Comparison of ENCODE assay signal across 14 cellular contexts in the genomic region with DNA sequence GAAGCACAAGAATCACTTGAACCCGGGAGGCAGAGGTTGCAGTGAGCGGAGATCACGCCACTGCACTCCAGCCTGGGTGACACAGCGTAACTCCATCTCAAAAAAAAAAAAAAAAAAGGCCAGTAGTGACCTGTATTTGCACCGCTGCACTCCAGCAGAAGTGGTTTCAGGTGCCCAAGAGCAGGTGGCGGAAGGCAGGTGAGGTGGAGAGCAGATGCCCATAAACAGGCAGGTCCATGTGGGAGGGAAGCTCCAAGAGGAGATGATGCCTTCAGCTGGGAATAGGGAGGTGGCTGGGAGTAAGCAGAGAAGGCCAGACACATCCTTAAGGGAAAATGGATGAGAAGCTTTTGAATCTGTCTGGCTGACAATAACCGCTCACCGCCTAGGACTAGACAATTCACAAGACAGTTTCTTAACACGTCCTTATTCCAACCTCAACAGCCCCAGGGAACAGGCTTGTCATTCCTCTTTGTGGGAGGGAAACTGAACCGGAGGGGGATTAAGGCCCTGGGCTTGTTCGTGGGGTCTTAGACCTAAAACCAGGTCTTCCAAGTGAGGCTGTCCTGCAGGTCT. TPM values are rescaled to one million over a fixed set of nuclear protein-coding genes. Genes with fewer than 3 reads are reported as not detected.
DNase-seq lines count a peak whose midpoint lies in the region; TF ChIP-seq lines count a peak whose summit lies in the region.
"Had no signal": no experiment of that assay in that cellular context is flagged by ENCODE, and none has a peak within 500 bp of the region (broad histone marks: within the 10 kb centered on the region; RNA-seq: fewer than 3 reads in every experiment).

No MANE protein-coding gene starts in this region.

- H3K9ac ChIP-seq in BLaER1 treated with 17β-estradiol and CSF1 and Interleukin-3, amounts not matched to agents 10 nM and 100 nM = no peak overlapping the region

- peak overlapping the region in 10 of 11 experiments; percentile 5 to 50 (median 34); a peak in 9 of 22 replicates for H3K4me2 ChIP-seq in BLaER1 treated with 17β-estradiol and CSF1 and Interleukin-3, amounts not matched to agents 10 nM and 100 nM

- no peak overlapping the region for H3K4me3 ChIP-seq in BLaER1 treated with 17β-estradiol and CSF1 and Interleukin-3, amounts not matched to agents 10 nM and 100 nM
- no peak overlapping the region for H3K4me3 ChIP-seq in effector memory CD4-positive, alpha-beta T cell (ENCODE audit: insufficient read depth, low read depth, low read length, poor library complexity, severe bottlenecking)

- H3K9me3 Mint-ChIP-seq in activated T-helper 1 cell treated with anti-CD3 and anti-CD28 coated beads, Interleukin-12 subunit alpha, Interleukin-12 subunit beta, Interleukin-2, Interleukin-4 antibody, amounts not matched to agents 30 ng/mL and 10 ng/mL and 1 ng/mL, durations not matched to agents 14 hours and 24 hours and 36 hours = no peaks in the 10 kb centered on the region
- no peaks in the 10 kb centered on the region for H3K9me3 Mint-ChIP-seq in mesothelial cell of epicardium
- H3K9me3 Mint-ChIP-seq: activated naive CD4-positive, alpha-beta T cell treated with anti-CD3 and anti-CD28 coated beads, Interleukin-2, amount 50 U/mL, for 72 hours had no signal

- TF ChIP-seq CTCF in mesothelial cell of epicardium (IDR thresholded peaks at IDR 0.05; ENCODE audit: unreplicated experiment) = no peak

- H3K27ac ChIP-seq in BLaER1 treated with 17β-estradiol and CSF1 and Interleukin-3, amounts not matched to agents 10 nM and 100 nM = no peak overlapping the region
- H3K27ac ChIP-seq in effector memory CD4-positive, alpha-beta T cell (ENCODE audit: insufficient read depth, low read length, poor library complexity, severe bottlenecking) = no peak overlapping the region

- H4K20me1 ChIP-seq in BLaER1 treated with 17β-estradiol and CSF1 and Interleukin-3, amounts not matched to agents 10 nM and 100 nM = no peaks in the 10 kb centered on the region

- peaks cover 2% of the 10 kb centered on the region for H3K27me3 Mint-ChIP-seq in activated T-helper 1 cell treated with anti-CD3 and anti-CD28 coated beads, Interleukin-12 subunit alpha, Interleukin-12 subunit beta, Interleukin-2, Interleukin-4 antibody, amounts not matched to agents 30 ng/mL and 10 ng/mL and 1 ng/mL, durations not matched to agents 14 hours and 24 hours and 36 hours (ENCODE audit: insufficient read depth)
- no peaks in the 10 kb centered on the region for H3K27me3 Mint-ChIP-seq in mesothelial cell of epicardium (ENCODE audit: low read depth)

- no peaks in the 10 kb centered on the region for H3K36me3 ChIP-seq in BLaER1 treated with 17β-estradiol and CSF1 and Interleukin-3, amounts not matched to agents 10 nM and 100 nM
- H3K36me3 ChIP-seq in effector memory CD4-positive, alpha-beta T cell (ENCODE audit: control insufficient read depth, insufficient read depth, low read length) = no peaks in the 10 kb centered on the region

- H3K4me1 Mint-ChIP-seq in activated T-helper 1 cell treated with anti-CD3 and anti-CD28 coated beads, Interleukin-12 subunit alpha, Interleukin-12 subunit beta, Interleukin-2, Interleukin-4 antibody, amounts not matched to agents 30 ng/mL and 10 ng/mL and 1 ng/mL, durations not matched to agents 14 hours and 24 hours and 36 hours (ENCODE audit: low read depth) = peaks cover 24% of the 10 kb centered on the region
- H3K4me1 Mint-ChIP-seq in mesothelial cell of epicardium = peaks cover 38% of the 10 kb centered on the region

- no peaks in the 10 kb centered on the region for H3K36me3 Mint-ChIP-seq in activated T-helper 1 cell treated with anti-CD3 and anti-CD28 coated beads, Interleukin-12 subunit alpha, Interleukin-12 subunit beta, Interleukin-2, Interleukin-4 antibody, amounts not matched to agents 30 ng/mL and 10 ng/mL and 1 ng/mL, durations not matched to agents 14 hours and 24 hours and 36 hours (ENCODE audit: low read depth)
- no peaks in the 10 kb centered on the region for H3K36me3 Mint-ChIP-seq in mesothelial cell of epicardium
- H3K36me3 Mint-ChIP-seq: activated naive CD4-positive, alpha-beta T cell treated with anti-CD3 and anti-CD28 coated beads, Interleukin-2, amount 50 U/mL, for 72 hours had no signal

- H3K4me3 Mint-ChIP-seq in activated T-helper 1 cell treated with anti-CD3 and anti-CD28 coated beads, Interleukin-12 subunit alpha, Interleukin-12 subunit beta, Interleukin-2, Interleukin-4 antibody, amounts not matched to agents 30 ng/mL and 10 ng/mL and 1 ng/mL, durations not matched to agents 14 hours and 24 hours and 36 hours = no peak overlapping the region
- H3K4me3 Mint-ChIP-seq in mesothelial cell of epicardium = no peak overlapping the region

- H3K27ac Mint-ChIP-seq in activated T-helper 1 cell treated with anti-CD3 and anti-CD28 coated beads, Interleukin-12 subunit alpha, Interleukin-12 subunit beta, Interleukin-2, Interleukin-4 antibody, amounts not matched to agents 30 ng/mL and 10 ng/mL and 1 ng/mL, durations not matched to agents 14 hours and 24 hours and 36 hours = peak overlapping the region; percentile 82
- peak overlapping the region; percentile 64 for H3K27ac Mint-ChIP-seq in mesothelial cell of epicardium

- intact Hi-C loops in activated T-helper 1 cell treated with anti-CD3 and anti-CD28 coated beads, Interleukin-12 subunit alpha, Interleukin-12 subunit beta, Interleukin-2, Interleukin-4 antibody, amounts not matched to agents 30 ng/mL and 10 ng/mL and 1 ng/mL, durations not matched to agents 14 hours and 24 hours and 36 hours (cut with micrococcal nuclease) = loop anchor here (1.0 to 2.0 kb wide), 5 partner anchors 12 to 99 kb away; no protein-coding TSS in a partner anchor

- DNase-seq in NCI-H128 (lab: John Stamatoyannopoulos, UW; ENCODE audit: unreplicated experiment) (peak; percentile 57), mesothelial cell of epicardium (ENCODE audit: low spot score in 2 of 2, unreplicated experiment in 2 of 2) (no peak), GM03348 (ENCODE audit: low spot score) (no peak), NCI-H1930 (lab: John Stamatoyannopoulos, UW) (no peak), foreskin melanocyte (no peak)
- DNase-seq in activated T-helper 1 cell treated with anti-CD3 and anti-CD28 coated beads, Interleukin-12 subunit alpha, Interleukin-12 subunit beta, Interleukin-2, Interleukin-4 antibody, amounts not matched to agents 30 ng/mL and 10 ng/mL and 1 ng/mL, durations not matched to agents 14 hours and 24 hours and 36 hours (ENCODE audit: low spot score) = no peak
- DNase-seq in effector memory CD4-positive, alpha-beta T cell = no peak
- DNase-seq: activated CD4-positive, alpha-beta T cell treated with anti-CD3 and anti-CD28 coated beads, Interleukin-2, amount 50 U/mL, for 1 hour; AML-193; cortex of kidney; NCI-H69; SW 1271 had no signal

- H3K4me1 ChIP-seq in BLaER1 treated with 17β-estradiol and CSF1 and Interleukin-3, amounts not matched to agents 10 nM and 100 nM = peaks cover 15 to 34% (median 27%) of the 10 kb centered on the region in 10 experiments
- no peaks in the 10 kb centered on the region for H3K4me1 ChIP-seq in effector memory CD4-positive, alpha-beta T cell (ENCODE audit: control insufficient read depth, insufficient read depth, low read length, poor library complexity, severe bottlenecking)

- no peaks in the 10 kb centered on the region for H3K9me3 ChIP-seq in BLaER1 treated with 17β-estradiol and CSF1 and Interleukin-3, amounts not matched to agents 10 nM and 100 nM (replicated peaks in 1 of 11)
- no peaks in the 10 kb centered on the region for H3K9me3 ChIP-seq in effector memory CD4-positive, alpha-beta T cell (ENCODE audit: control insufficient read depth, low read length)

- H3K27me3 ChIP-seq in BLaER1 treated with 17β-estradiol and CSF1 and Interleukin-3, amounts not matched to agents 10 nM and 100 nM = no peaks in the 10 kb centered on the region
- H3K27me3 ChIP-seq in effector memory CD4-positive, alpha-beta T cell (replicated peaks; ENCODE audit: control insufficient read depth, insufficient read depth, low read length, poor library complexity, severe bottlenecking) = no peaks in the 10 kb centered on the region

RNA-seq across cellular contexts. Expression of a gene that starts 44.0 kb away (rescaled TPM):
- total RNA-seq in activated T-helper 1 cell treated with anti-CD3 and anti-CD28 coated beads, Interleukin-12 subunit alpha, Interleukin-12 subunit beta, Interleukin-2, Interleukin-4 antibody, amounts not matched to agents 30 ng/mL and 10 ng/mL and 1 ng/mL, durations not matched to agents 14 hours and 24 hours and 36 hours = not detected in 2 replicates
- total RNA-seq in mesothelial cell of epicardium = 16.1 to 18.3 TPM (median 16.4 TPM) in 3 replicates
- total RNA-seq: activated naive CD4-positive, alpha-beta T cell treated with anti-CD3 and anti-CD28 coated beads, Interleukin-2, amount 50 U/mL, for 72 hours had no signal

Comparison
In these comparisons a context has a peak if more than half of its experiments do, and no peak if none do; other contexts are left out.
1. RNA of a gene that starts 44.0 kb away (total RNA-seq): 16.1 to 18.3 TPM in mesothelial cell of epicardium; not detected in activated T-helper 1 cell treated with anti-CD3 and anti-CD28 coated beads, Interleukin-12 subunit alpha, Interleukin-12 subunit beta, Interleukin-2, Interleukin-4 antibody, amounts not matched to agents 30 ng/mL and 10 ng/mL and 1 ng/mL, durations not matched to agents 14 hours and 24 hours and 36 hours; every median in the first group is over 10 times any median in the second.